Comparison of ENCODE assay signal across 32 cellular contexts in the genomic region with DNA sequence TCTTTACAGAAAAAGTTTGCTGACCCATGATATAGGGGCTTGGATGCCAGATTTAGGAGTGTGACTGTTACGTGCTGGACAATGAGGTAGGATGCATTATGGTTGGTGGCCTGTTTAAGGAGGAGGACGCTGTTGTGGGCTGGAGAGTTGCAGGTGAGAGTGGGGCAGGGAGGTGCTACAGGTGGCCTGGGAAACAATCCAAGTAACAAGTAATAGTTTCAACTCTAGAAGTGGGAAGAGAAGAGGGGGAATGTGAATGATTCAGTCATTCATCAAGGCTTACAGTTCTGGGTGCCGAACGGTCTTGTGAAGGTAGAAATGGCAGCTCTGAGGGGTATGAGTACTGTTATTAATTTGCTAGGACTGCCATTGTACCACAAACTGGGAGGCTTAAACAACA. TPM values are rescaled to one million over a fixed set of nuclear protein-coding genes. Genes with fewer than 3 reads are reported as not detected.
DNase-seq lines count a peak whose midpoint lies in the region; ATAC-seq, FAIRE-seq and TF ChIP-seq lines count a peak whose summit lies in the region.
"Had no signal": no experiment of that assay in that cellular context is flagged by ENCODE, and none has a peak within 500 bp of the region (broad histone marks: within the 10 kb centered on the region; RNA-seq: fewer than 3 reads in every experiment).

No MANE protein-coding gene starts in this region.

- H3K9me3 ChIP-seq in left lung = no peaks in the 10 kb centered on the region
- no peaks in the 10 kb centered on the region for H3K9me3 ChIP-seq in liver (ENCODE audit: control insufficient read depth in 4 of 4, low read length in 3 of 4)
- H3K9me3 ChIP-seq: A549, BE2C, BLaER1 had no signal

- H3K27me3 Mint-ChIP-seq in glutamatergic neuron (ENCODE audit: unreplicated experiment) = peaks cover 4% of the 10 kb centered on the region

- H3K4me3 Mint-ChIP-seq in glutamatergic neuron (ENCODE audit: unreplicated experiment) = no peak overlapping the region
- H3K4me3 Mint-ChIP-seq: CD14-positive monocyte; CD4-positive, alpha-beta memory T cell; CD4-positive, CD25-positive, alpha-beta regulatory T cell; CD8-positive, alpha-beta memory T cell had no signal

- no peak for TF ChIP-seq CTCF in left lung (IDR thresholded peaks at IDR 0.05)
- TF ChIP-seq CTCF in liver (IDR thresholded peaks at IDR 0.05; ENCODE audit: low read depth, low read length, missing input control) = no peak
- no peak for TF ChIP-seq CTCF in glutamatergic neuron (IDR thresholded peaks at IDR 0.05; ENCODE audit: partially characterized antibody, unreplicated experiment)

- H3K4me3 ChIP-seq in left lung (no peak overlapping the region), liver (ENCODE audit: low read depth in 1 of 3, low read length in 3 of 3) (no peak overlapping the region)
- H3K4me3 ChIP-seq: A549, BLaER1 had no signal

- H3K27me3 ChIP-seq in left lung = peaks cover 0 to 20% of the 10 kb centered on the region in 2 donors
- H3K27me3 ChIP-seq in liver (ENCODE audit: control insufficient read depth in 4 of 4, insufficient read depth in 4 of 4, low read length in 3 of 4) = no peaks in the 10 kb centered on the region
- H3K27me3 ChIP-seq: BE2C, BLaER1 had no signal

- peak; percentile 17 for ATAC-seq in left colon
- ATAC-seq in left lung = peak; percentile 83
- ATAC-seq in GM21390 (IDR thresholded peaks at IDR 0.05; ENCODE audit: unreplicated experiment) = no peak
- ATAC-seq in HG02798 (IDR thresholded peaks at IDR 0.05; ENCODE audit: poor library complexity, unreplicated experiment) = no peak
- ATAC-seq: A549 had no signal

- no peaks in the 10 kb centered on the region for H3K4me1 Mint-ChIP-seq in glutamatergic neuron (ENCODE audit: low read depth, unreplicated experiment)
- H3K4me1 Mint-ChIP-seq: CD14-positive monocyte; CD4-positive, alpha-beta memory T cell; CD4-positive, CD25-positive, alpha-beta regulatory T cell; CD8-positive, alpha-beta memory T cell had no signal

- H3K9ac ChIP-seq in liver (ENCODE audit: low read depth in 1 of 2, low read length in 2 of 2) = no peak overlapping the region
- H3K9ac ChIP-seq: BLaER1 had no signal

- H3K36me3 ChIP-seq in left lung = no peaks in the 10 kb centered on the region
- H3K36me3 ChIP-seq in liver (ENCODE audit: control insufficient read depth in 4 of 4, insufficient read depth in 3 of 4, low read depth in 1 of 4, low read length in 3 of 4) = peaks cover 0 to 8% (median 5%) of the 10 kb centered on the region in 4 donors
- H3K36me3 ChIP-seq: BE2C, BLaER1 had no signal

- TF ChIP-seq RAD21 in liver (IDR thresholded peaks at IDR 0.05) = no peak

- H3K27ac ChIP-seq in left lung = no peak overlapping the region
- peak overlapping the region; percentile 1 to 54 for H3K27ac ChIP-seq in liver (ENCODE audit: low read depth in 1 of 2, low read length in 2 of 2)
- H3K27ac ChIP-seq: 22Rv1, A549, BLaER1 had no signal

- intact Hi-C loops in left colon (cut with DNase I, micrococcal nuclease) (no loop called here), left lung (cut with DNase I) (no loop called here)

- 42% methylated on average over 4 of the region's 4 CpGs for WGBS in liver

- DNase-seq in HTR-8/SVneo (ENCODE audit: insufficient read length, low spot score) = no peak
- DNase-seq in left colon = no peak
- DNase-seq in left lung = no peak
- no peak for DNase-seq in glutamatergic neuron
- DNase-seq in NCI-H1092 (lab: John Stamatoyannopoulos, UW) = no peak
- DNase-seq: ACHN; BE2C; C1 segment of cervical spinal cord; CD4-positive, alpha-beta memory T cell; CD4-positive, CD25-positive, alpha-beta regulatory T cell; CD8-positive, alpha-beta memory T cell; COR-L47; DMS 273 treated with DMSO at 0.1 percent for 48 hours; DMS153; DMS53; DMS79; DND-41; EL; GDM1 had no signal

- FAIRE-seq in HTR-8/SVneo (lab: Jason Lieb, UNC) = peak; percentile 9
- FAIRE-seq: A549, GM12891, GM19239 had no signal

- H3K36me3 Mint-ChIP-seq in glutamatergic neuron (ENCODE audit: unreplicated experiment) = no peaks in the 10 kb centered on the region
- H3K36me3 Mint-ChIP-seq: CD14-positive monocyte; CD4-positive, alpha-beta memory T cell; CD4-positive, CD25-positive, alpha-beta regulatory T cell; CD8-positive, alpha-beta memory T cell had no signal

- H3K4me1 ChIP-seq in left lung (no peaks in the 10 kb centered on the region), liver (ENCODE audit: control insufficient read depth in 4 of 4, insufficient read depth in 4 of 4, low read length in 3 of 4) (peaks cover 0 to 17% (median 5%) of the 10 kb centered on the region in 4 donors)
- H3K4me1 ChIP-seq: A549, BE2C, BLaER1 had no signal

- H3K9me3 Mint-ChIP-seq in glutamatergic neuron (ENCODE audit: unreplicated experiment) = no peaks in the 10 kb centered on the region
- H3K9me3 Mint-ChIP-seq: CD4-positive, alpha-beta memory T cell; CD8-positive, alpha-beta memory T cell had no signal

- no peak overlapping the region for H3K27ac Mint-ChIP-seq in glutamatergic neuron (ENCODE audit: unreplicated experiment)
- H3K27ac Mint-ChIP-seq: CD14-positive monocyte; CD4-positive, alpha-beta memory T cell; CD4-positive, CD25-positive, alpha-beta regulatory T cell; CD8-positive, alpha-beta memory T cell had no signal

TF ChIP-seq in liver, 16 proteins besides CTCF, POLR2A, EP300 and RAD21:
- TF ChIP-seq JUND (IDR thresholded peaks at IDR 0.05) = no peak
- TF ChIP-seq YY1 (IDR thresholded peaks at IDR 0.05) = peak; percentile 57

RNA-seq across cellular contexts. Expression of a gene that starts 6.2 kb away (rescaled TPM):
- total RNA-seq in left colon = 1,000 to 10,000 TPM; 2,293 to 3,160 TPM
- total RNA-seq in left lung = not detected
- total RNA-seq in liver = 1,000 to 10,000 TPM in 1 of 2 donors, 100 to 1,000 TPM in 1; 975 to 1,486 TPM
- polyA plus RNA-seq in liver = 1,000 to 10,000 TPM; 3,125 to 7,337 TPM
- total RNA-seq in glutamatergic neuron (ENCODE audit: unreplicated experiment) = not detected
- total RNA-seq: A172; CD4-positive, alpha-beta memory T cell; CD4-positive, CD25-positive, alpha-beta regulatory T cell; CD8-positive, alpha-beta memory T cell; Daoy; G401 had no signal
- polyA plus RNA-seq: A549; AG04450; CD14-positive monocyte; CD4-positive, alpha-beta memory T cell; CD4-positive, CD25-positive, alpha-beta regulatory T cell; CD8-positive, alpha-beta memory T cell had no signal

RNA-seq across cellular contexts. Expression of a gene that starts 48.5 kb away (rescaled TPM):
- 10 to 100 TPM; 10.5 to 18.8 TPM for total RNA-seq in left colon
- 10 to 100 TPM; 14.1 to 17.1 TPM for total RNA-seq in left lung
- total RNA-seq in liver = 10 to 100 TPM in 1 of 2 donors, 1 to 10 TPM in 1; 6.9 to 50.9 TPM
- 10 to 100 TPM; 15.6 to 18.7 TPM for polyA plus RNA-seq in liver
- 37.3 TPM for total RNA-seq in glutamatergic neuron (ENCODE audit: unreplicated experiment)
- total RNA-seq: Daoy, G401 had no signal
- polyA plus RNA-seq: CD8-positive, alpha-beta memory T cell had no signal

RNA-seq across cellular contexts. Expression of a gene that starts 54.1 kb away (rescaled TPM):
- under 1 TPM in 1 of 2 donors, not detected in 1; 0.45 TPM for total RNA-seq in left colon
- total RNA-seq in left lung = under 1 TPM; 0.05 to 0.06 TPM
- total RNA-seq in liver = not detected
- not detected for polyA plus RNA-seq in liver
- total RNA-seq in glutamatergic neuron (ENCODE audit: unreplicated experiment) = 0.25 TPM
- total RNA-seq: A172; CD4-positive, alpha-beta memory T cell; CD4-positive, CD25-positive, alpha-beta regulatory T cell; CD8-positive, alpha-beta memory T cell; Daoy; G401 had no signal
- polyA plus RNA-seq: A549; AG04450; CD14-positive monocyte; CD4-positive, alpha-beta memory T cell; CD4-positive, CD25-positive, alpha-beta regulatory T cell; CD8-positive, alpha-beta memory T cell had no signal

Comparison
In these comparisons a context has a peak if more than half of its experiments do, and no peak if none do; other contexts are left out.
1. ATAC-seq: peak in left colon (single experiment) and left lung (single experiment); none in GM21390 (single experiment) and HG02798 (single experiment).
2. H3K27ac ChIP-seq: peak in liver (2 of 2); none in left lung (0 of 2).
3. RNA of a gene that starts 6.2 kb away (total RNA-seq): 2,293 to 3,160 TPM in left colon and 975 to 1,486 TPM in liver; not detected in left lung and not detected in glutamatergic neuron (single experiment); every median in the first group is over 100 times any median in the second.